In genomic region chr5:95808686-95809413, GRCh38 we compare ENCODE assay signal across 8 cellular contexts. TPM values are rescaled to one million over a fixed set of nuclear protein-coding genes. Genes with fewer than 3 reads are reported as not detected.
DNase-seq lines count a peak whose midpoint lies in the region; ATAC-seq and TF ChIP-seq lines count a peak whose summit lies in the region.

No MANE protein-coding gene starts in this region.

- intact Hi-C loops in dorsolateral prefrontal cortex (cut with DNase I), result no loop called here
- intact Hi-C loops in naive thymus-derived CD4-positive, alpha-beta T cell (cut with micrococcal nuclease), result loop anchor here (1.0 to 5.0 kb wide), 11 partner anchors 13 to 853 kb away; partner anchors contain the start of genes ARSK (in 2 of the 2), GLRX (in 2 of the 2), CAST (in 1 of the 2) and SKIC3 (in 1 of the 2)

- H3K27ac Mint-ChIP-seq in CD4-positive, CD25-positive, alpha-beta regulatory T cell, result peak overlapping the region; percentile 81 to 95 (median 92)
- H3K27ac Mint-ChIP-seq in naive thymus-derived CD4-positive, alpha-beta T cell, result peak overlapping the region; percentile 76 to 98 (median 90)

- peak overlapping the region; percentile 29 to 81 (median 72) for H3K4me3 Mint-ChIP-seq in CD4-positive, CD25-positive, alpha-beta regulatory T cell
- H3K4me3 Mint-ChIP-seq in naive thymus-derived CD4-positive, alpha-beta T cell, result peak overlapping the region; percentile 21 to 84 (median 76)

- H3K9me3 ChIP-seq in CD4-positive, CD25-positive, alpha-beta regulatory T cell (ENCODE audit: control insufficient read depth in 2 of 2, low read length in 2 of 2), result no peaks in the 10 kb centered on the region
- no peaks in the 10 kb centered on the region for H3K9me3 ChIP-seq in naive thymus-derived CD4-positive, alpha-beta T cell (ENCODE audit: control insufficient read depth in 2 of 3, low read length in 3 of 3)

- peaks cover 28% of the 10 kb centered on the region for H3K36me3 Mint-ChIP-seq in CD4-positive, CD25-positive, alpha-beta regulatory T cell
- peaks cover 6 to 22% (median 16%) of the 10 kb centered on the region in 5 donors for H3K36me3 Mint-ChIP-seq in naive thymus-derived CD4-positive, alpha-beta T cell

- H3K4me3 ChIP-seq in CD4-positive, CD25-positive, alpha-beta regulatory T cell (ENCODE audit: low read depth, low read length), result peak overlapping the region; percentile 68
- peak overlapping the region in 2 of 59 donors; percentile 0 to 16 for H3K4me3 ChIP-seq in dorsolateral prefrontal cortex
- H3K4me3 ChIP-seq in naive thymus-derived CD4-positive, alpha-beta T cell (ENCODE audit: low read length), result peak overlapping the region; percentile 24

- H3K9me3 Mint-ChIP-seq in CD4-positive, CD25-positive, alpha-beta regulatory T cell, result no peaks in the 10 kb centered on the region
- peaks cover 0 to 2% (median 0%) of the 10 kb centered on the region in 11 donors for H3K9me3 Mint-ChIP-seq in naive thymus-derived CD4-positive, alpha-beta T cell

- peaks cover 15% of the 10 kb centered on the region for H3K36me3 ChIP-seq in CD4-positive, CD25-positive, alpha-beta regulatory T cell (ENCODE audit: control insufficient read depth, insufficient read depth, low read length)
- H3K36me3 ChIP-seq in naive thymus-derived CD4-positive, alpha-beta T cell (ENCODE audit: control insufficient read depth in 2 of 3, insufficient read depth in 3 of 3, low read length in 3 of 3), result peaks cover 0 to 16% (median 0%) of the 10 kb centered on the region in 3 experiments

- H3K27me3 Mint-ChIP-seq in CD4-positive, CD25-positive, alpha-beta regulatory T cell, result no peaks in the 10 kb centered on the region
- no peaks in the 10 kb centered on the region for H3K27me3 Mint-ChIP-seq in naive thymus-derived CD4-positive, alpha-beta T cell

- H3K27me3 ChIP-seq in CD4-positive, CD25-positive, alpha-beta regulatory T cell (ENCODE audit: control insufficient read depth, insufficient read depth, low read length), result no peaks in the 10 kb centered on the region
- no peaks in the 10 kb centered on the region for H3K27me3 ChIP-seq in dorsolateral prefrontal cortex
- no peaks in the 10 kb centered on the region for H3K27me3 ChIP-seq in naive thymus-derived CD4-positive, alpha-beta T cell (ENCODE audit: control insufficient read depth in 2 of 2, insufficient read depth in 2 of 2, low read length in 2 of 2)

- peak overlapping the region; percentile 74 for H3K27ac ChIP-seq in CD4-positive, CD25-positive, alpha-beta regulatory T cell (ENCODE audit: insufficient read depth, low read length, poor library complexity, severe bottlenecking)
- H3K27ac ChIP-seq in dorsolateral prefrontal cortex (peak overlapping the region in 47 of 59 donors; percentile 2 to 81 (median 60)), substantia nigra (ENCODE audit: low read depth, low read length, poor library complexity, severe bottlenecking) (no peak overlapping the region)
- H3K27ac ChIP-seq in naive thymus-derived CD4-positive, alpha-beta T cell (ENCODE audit: low read depth, low read length), result peak overlapping the region; percentile 75

- POLR2A ChIA-PET in naive thymus-derived CD4-positive, alpha-beta T cell (lab: Charles Lee), result interaction anchor here (0.8 to 8.4 kb wide), 13 partner anchors 12 to 1088 kb away, joined by 3 to 138 read pairs (median 6); partner anchors contain the start of gene GLRX

- H3K4me1 ChIP-seq in CD4-positive, CD25-positive, alpha-beta regulatory T cell (ENCODE audit: control insufficient read depth, insufficient read depth, low read length, poor library complexity, severe bottlenecking), result peaks cover 56% of the 10 kb centered on the region
- H3K4me1 ChIP-seq in naive thymus-derived CD4-positive, alpha-beta T cell (ENCODE audit: control insufficient read depth in 2 of 2, insufficient read depth in 2 of 2, low read length in 2 of 2), result peaks cover 31 to 49% of the 10 kb centered on the region in 2 donors

- ATAC-seq in CD4-positive, CD25-positive, alpha-beta regulatory T cell (ENCODE audit: low read depth in 2 of 2), result peak; percentile 99
- ATAC-seq in GM19463 (IDR thresholded peaks at IDR 0.05; ENCODE audit: unreplicated experiment) (peak; percentile 98), HG03469 (IDR thresholded peaks at IDR 0.05; ENCODE audit: unreplicated experiment) (peak; percentile 99)
- peak; percentile 100 for ATAC-seq in naive thymus-derived CD4-positive, alpha-beta T cell

- peaks cover 31 to 65% (median 53%) of the 10 kb centered on the region in 4 donors for H3K4me1 Mint-ChIP-seq in CD4-positive, CD25-positive, alpha-beta regulatory T cell
- peaks cover 53 to 71% (median 64%) of the 10 kb centered on the region in 7 donors for H3K4me1 Mint-ChIP-seq in naive thymus-derived CD4-positive, alpha-beta T cell

- peak; percentile 64 to 94 (median 84) for DNase-seq in CD4-positive, CD25-positive, alpha-beta regulatory T cell
- DNase-seq in activated CD4-positive, alpha-beta T cell treated with anti-CD3 and anti-CD28 coated beads for 1 hour, result peak; percentile 68
- DNase-seq in dorsolateral prefrontal cortex (peak in 5 of 10 donors; percentile 22 to 67 (median 44)), substantia nigra (lab: John Stamatoyannopoulos, UW) (peak in 26 of 49 donors; percentile 8 to 60 (median 22)), NCI-H128 (lab: John Stamatoyannopoulos, UW; ENCODE audit: unreplicated experiment) (no peak)
- DNase-seq in naive thymus-derived CD4-positive, alpha-beta T cell, result peak; percentile 54 to 92 (median 88)

- CTCF ChIA-PET in naive thymus-derived CD4-positive, alpha-beta T cell (lab: Charles Lee), result interaction anchor here (1.1 to 5.8 kb wide), 9 partner anchors 12 to 38 kb away, joined by 3 to 68 read pairs (median 7); partner anchors contain the start of gene GLRX

- TF ChIP-seq CTCF in dorsolateral prefrontal cortex (IDR thresholded peaks at IDR 0.05 in 54 of 56, conservative IDR thresholded peaks at IDR 0.05 in 2 of 56; ENCODE audit: low read depth in 1 of 56, partially characterized antibody in 56 of 56), result no peak

RNA-seq across cellular contexts. Expression of gene GLRX, which starts 13.7 kb away (rescaled TPM):
- 82.9 TPM for total RNA-seq in CD4-positive, CD25-positive, alpha-beta regulatory T cell
- 100 to 1,000 TPM; 319 to 399 (median 348) TPM for polyA plus RNA-seq in CD4-positive, CD25-positive, alpha-beta regulatory T cell
- 100 to 1,000 TPM in 3 of 120 experiments, 10 to 100 TPM in 117; 13.7 to 109 (median 43.0) TPM for total RNA-seq in dorsolateral prefrontal cortex
- total RNA-seq in naive thymus-derived CD4-positive, alpha-beta T cell, result 10 to 100 TPM; 26.3 to 89.5 (median 55.6) TPM
- 100 to 1,000 TPM; 187 to 205 TPM for polyA plus RNA-seq in naive thymus-derived CD4-positive, alpha-beta T cell

Comparison
In these comparisons a context has a peak if more than half of its experiments do, and no peak if none do; other contexts are left out.
1. intact Hi-C loops: an anchor here in naive thymus-derived CD4-positive, alpha-beta T cell (1.0 to 5.0 kb wide); none called in dorsolateral prefrontal cortex.